ENCODE assay signal across 12 cellular contexts in genomic region chr5:98794414-98795080, GRCh38.
"Had no signal": no experiment of that assay in that cellular context is flagged by ENCODE, and none has a peak within 500 bp of the region (broad histone marks: within the 10 kb centered on the region; RNA-seq: fewer than 3 reads in every experiment).

No MANE protein-coding gene starts in this region.

- H3K27ac ChIP-seq: hepatocyte, thyroid gland, uterus had no signal

- H3K36me3 ChIP-seq: uterus had no signal

- H3K9me3 Mint-ChIP-seq: naive B cell had no signal

- H3K4me1 ChIP-seq: uterus had no signal

- H3K27me3 ChIP-seq: hepatocyte, thyroid gland, uterus had no signal

- H3K4me2 ChIP-seq: hepatocyte had no signal

- DNase-seq: activated CD4-positive, alpha-beta T cell treated with anti-CD3 and anti-CD28 coated beads for 1 hour; activated CD4-positive, alpha-beta T cell treated with anti-CD3 and anti-CD28 coated beads, Interleukin-2, amount 50 U/mL, for 48 hours; activated effector memory CD4-positive, alpha-beta T cell treated with Interleukin-2 at 50 U/mL for 16 hours; activated naive CD4-positive, alpha-beta T cell treated with anti-CD3 and anti-CD28 coated beads, Interleukin-2, amount 50 U/mL, for 16 hours; islet precursor cell; naive B cell; stimulated activated CD4-positive, alpha-beta T cell treated with anti-CD3 and anti-CD28 coated beads, Interleukin-2, amount 100 ng/mL, for 24 hours; T-helper 9 cell; thyroid gland; uterus had no signal

- H2AFZ ChIP-seq: hepatocyte had no signal

- H3K4me3 ChIP-seq: hepatocyte, lung, thyroid gland, uterus had no signal

- H3K9me3 ChIP-seq: thyroid gland, uterus had no signal
